Comparison of ENCODE assay signal across 1 cellular context in the genomic region with DNA sequence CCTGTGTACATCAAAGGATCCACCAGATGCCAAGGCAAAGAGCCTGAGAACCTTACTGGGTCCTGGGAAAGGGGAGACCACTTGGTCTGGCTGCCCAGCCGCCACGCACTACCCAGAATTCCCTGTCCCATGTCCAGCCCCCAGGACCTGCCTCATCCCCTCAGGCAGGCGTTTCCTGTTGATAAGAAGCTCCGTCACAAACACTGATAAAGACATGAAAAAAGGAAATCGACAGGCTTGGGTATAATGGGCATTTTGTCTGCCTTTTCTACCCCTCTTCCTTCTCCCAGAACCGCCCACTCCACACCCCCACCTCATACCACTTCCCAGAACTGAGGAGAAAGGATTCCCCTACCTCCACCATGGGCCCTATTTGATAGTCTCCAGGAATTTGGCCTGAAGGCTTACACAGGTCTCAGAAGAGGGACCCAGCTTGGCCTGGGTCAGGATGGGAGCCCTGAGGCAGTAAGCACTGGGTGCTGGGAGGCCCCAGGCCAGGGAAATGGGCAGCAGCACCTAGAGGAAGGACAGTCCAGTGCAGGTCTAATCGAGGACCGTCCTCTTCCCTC.
TF ChIP-seq lines count a peak whose summit lies in the region.

No MANE protein-coding gene starts in this region.

TF ChIP-seq in K562, 482 proteins besides CTCF, POLR2A, EP300 and RAD21 (continued from another document):
- TF ChIP-seq, protein P1, sequence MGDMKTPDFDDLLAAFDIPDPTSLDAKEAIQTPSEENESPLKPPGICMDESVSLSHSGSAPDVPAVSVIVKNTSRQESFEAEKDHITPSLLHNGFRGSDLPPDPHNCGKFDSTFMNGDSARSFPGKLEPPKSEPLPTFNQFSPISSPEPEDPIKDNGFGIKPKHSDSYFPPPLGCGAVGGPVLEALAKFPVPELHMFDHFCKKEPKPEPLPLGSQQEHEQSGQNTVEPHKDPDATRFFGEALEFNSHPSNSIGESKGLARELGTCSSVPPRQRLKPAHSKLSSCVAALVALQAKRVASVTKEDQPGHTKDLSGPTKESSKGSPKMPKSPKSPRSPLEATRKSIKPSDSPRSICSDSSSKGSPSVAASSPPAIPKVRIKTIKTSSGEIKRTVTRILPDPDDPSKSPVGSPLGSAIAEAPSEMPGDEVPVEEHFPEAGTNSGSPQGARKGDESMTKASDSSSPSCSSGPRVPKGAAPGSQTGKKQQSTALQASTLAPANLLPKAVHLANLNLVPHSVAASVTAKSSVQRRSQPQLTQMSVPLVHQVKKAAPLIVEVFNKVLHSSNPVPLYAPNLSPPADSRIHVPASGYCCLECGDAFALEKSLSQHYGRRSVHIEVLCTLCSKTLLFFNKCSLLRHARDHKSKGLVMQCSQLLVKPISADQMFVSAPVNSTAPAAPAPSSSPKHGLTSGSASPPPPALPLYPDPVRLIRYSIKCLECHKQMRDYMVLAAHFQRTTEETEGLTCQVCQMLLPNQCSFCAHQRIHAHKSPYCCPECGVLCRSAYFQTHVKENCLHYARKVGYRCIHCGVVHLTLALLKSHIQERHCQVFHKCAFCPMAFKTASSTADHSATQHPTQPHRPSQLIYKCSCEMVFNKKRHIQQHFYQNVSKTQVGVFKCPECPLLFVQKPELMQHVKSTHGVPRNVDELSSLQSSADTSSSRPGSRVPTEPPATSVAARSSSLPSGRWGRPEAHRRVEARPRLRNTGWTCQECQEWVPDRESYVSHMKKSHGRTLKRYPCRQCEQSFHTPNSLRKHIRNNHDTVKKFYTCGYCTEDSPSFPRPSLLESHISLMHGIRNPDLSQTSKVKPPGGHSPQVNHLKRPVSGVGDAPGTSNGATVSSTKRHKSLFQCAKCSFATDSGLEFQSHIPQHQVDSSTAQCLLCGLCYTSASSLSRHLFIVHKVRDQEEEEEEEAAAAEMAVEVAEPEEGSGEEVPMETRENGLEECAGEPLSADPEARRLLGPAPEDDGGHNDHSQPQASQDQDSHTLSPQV (IDR thresholded peaks at IDR 0.05) = peak; percentile 92
- TF ChIP-seq BACH1 (tag; IDR thresholded peaks at IDR 0.05) = peak; percentile 64; the same call in 1 of the 2 replicates
- peak; percentile 83 for TF ChIP-seq ETV5 (CRISPR knock-in tag; IDR thresholded peaks at IDR 0.05; ENCODE audit: low read depth)
- TF ChIP-seq, protein P2, sequence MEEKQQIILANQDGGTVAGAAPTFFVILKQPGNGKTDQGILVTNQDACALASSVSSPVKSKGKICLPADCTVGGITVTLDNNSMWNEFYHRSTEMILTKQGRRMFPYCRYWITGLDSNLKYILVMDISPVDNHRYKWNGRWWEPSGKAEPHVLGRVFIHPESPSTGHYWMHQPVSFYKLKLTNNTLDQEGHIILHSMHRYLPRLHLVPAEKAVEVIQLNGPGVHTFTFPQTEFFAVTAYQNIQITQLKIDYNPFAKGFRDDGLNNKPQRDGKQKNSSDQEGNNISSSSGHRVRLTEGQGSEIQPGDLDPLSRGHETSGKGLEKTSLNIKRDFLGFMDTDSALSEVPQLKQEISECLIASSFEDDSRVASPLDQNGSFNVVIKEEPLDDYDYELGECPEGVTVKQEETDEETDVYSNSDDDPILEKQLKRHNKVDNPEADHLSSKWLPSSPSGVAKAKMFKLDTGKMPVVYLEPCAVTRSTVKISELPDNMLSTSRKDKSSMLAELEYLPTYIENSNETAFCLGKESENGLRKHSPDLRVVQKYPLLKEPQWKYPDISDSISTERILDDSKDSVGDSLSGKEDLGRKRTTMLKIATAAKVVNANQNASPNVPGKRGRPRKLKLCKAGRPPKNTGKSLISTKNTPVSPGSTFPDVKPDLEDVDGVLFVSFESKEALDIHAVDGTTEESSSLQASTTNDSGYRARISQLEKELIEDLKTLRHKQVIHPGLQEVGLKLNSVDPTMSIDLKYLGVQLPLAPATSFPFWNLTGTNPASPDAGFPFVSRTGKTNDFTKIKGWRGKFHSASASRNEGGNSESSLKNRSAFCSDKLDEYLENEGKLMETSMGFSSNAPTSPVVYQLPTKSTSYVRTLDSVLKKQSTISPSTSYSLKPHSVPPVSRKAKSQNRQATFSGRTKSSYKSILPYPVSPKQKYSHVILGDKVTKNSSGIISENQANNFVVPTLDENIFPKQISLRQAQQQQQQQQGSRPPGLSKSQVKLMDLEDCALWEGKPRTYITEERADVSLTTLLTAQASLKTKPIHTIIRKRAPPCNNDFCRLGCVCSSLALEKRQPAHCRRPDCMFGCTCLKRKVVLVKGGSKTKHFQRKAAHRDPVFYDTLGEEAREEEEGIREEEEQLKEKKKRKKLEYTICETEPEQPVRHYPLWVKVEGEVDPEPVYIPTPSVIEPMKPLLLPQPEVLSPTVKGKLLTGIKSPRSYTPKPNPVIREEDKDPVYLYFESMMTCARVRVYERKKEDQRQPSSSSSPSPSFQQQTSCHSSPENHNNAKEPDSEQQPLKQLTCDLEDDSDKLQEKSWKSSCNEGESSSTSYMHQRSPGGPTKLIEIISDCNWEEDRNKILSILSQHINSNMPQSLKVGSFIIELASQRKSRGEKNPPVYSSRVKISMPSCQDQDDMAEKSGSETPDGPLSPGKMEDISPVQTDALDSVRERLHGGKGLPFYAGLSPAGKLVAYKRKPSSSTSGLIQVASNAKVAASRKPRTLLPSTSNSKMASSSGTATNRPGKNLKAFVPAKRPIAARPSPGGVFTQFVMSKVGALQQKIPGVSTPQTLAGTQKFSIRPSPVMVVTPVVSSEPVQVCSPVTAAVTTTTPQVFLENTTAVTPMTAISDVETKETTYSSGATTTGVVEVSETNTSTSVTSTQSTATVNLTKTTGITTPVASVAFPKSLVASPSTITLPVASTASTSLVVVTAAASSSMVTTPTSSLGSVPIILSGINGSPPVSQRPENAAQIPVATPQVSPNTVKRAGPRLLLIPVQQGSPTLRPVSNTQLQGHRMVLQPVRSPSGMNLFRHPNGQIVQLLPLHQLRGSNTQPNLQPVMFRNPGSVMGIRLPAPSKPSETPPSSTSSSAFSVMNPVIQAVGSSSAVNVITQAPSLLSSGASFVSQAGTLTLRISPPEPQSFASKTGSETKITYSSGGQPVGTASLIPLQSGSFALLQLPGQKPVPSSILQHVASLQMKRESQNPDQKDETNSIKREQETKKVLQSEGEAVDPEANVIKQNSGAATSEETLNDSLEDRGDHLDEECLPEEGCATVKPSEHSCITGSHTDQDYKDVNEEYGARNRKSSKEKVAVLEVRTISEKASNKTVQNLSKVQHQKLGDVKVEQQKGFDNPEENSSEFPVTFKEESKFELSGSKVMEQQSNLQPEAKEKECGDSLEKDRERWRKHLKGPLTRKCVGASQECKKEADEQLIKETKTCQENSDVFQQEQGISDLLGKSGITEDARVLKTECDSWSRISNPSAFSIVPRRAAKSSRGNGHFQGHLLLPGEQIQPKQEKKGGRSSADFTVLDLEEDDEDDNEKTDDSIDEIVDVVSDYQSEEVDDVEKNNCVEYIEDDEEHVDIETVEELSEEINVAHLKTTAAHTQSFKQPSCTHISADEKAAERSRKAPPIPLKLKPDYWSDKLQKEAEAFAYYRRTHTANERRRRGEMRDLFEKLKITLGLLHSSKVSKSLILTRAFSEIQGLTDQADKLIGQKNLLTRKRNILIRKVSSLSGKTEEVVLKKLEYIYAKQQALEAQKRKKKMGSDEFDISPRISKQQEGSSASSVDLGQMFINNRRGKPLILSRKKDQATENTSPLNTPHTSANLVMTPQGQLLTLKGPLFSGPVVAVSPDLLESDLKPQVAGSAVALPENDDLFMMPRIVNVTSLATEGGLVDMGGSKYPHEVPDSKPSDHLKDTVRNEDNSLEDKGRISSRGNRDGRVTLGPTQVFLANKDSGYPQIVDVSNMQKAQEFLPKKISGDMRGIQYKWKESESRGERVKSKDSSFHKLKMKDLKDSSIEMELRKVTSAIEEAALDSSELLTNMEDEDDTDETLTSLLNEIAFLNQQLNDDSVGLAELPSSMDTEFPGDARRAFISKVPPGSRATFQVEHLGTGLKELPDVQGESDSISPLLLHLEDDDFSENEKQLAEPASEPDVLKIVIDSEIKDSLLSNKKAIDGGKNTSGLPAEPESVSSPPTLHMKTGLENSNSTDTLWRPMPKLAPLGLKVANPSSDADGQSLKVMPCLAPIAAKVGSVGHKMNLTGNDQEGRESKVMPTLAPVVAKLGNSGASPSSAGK (IDR thresholded peaks at IDR 0.05) = peak; percentile 59
- TF ChIP-seq SMARCC2 (IDR thresholded peaks at IDR 0.05; ENCODE audit: low read depth) = 0 out of 2 replicates have a peak, but pooled peaks have one; percentile 54
- peak; percentile 42; the same call in 1 of the 2 replicates for TF ChIP-seq CBFA2T2 (conservative IDR thresholded peaks at IDR 0.05)
- TF ChIP-seq TAL1 (IDR thresholded peaks at IDR 0.05) = peak; percentile 58; the same call in 1 of the 2 replicates
- peak; percentile 71 for TF ChIP-seq ZNF263 (CRISPR knock-in tag; IDR thresholded peaks at IDR 0.05; ENCODE audit: borderline replicate concordance)
- 0 out of 4 replicates have a peak, but pooled peaks of 1 of the 2 experiments have one; percentile 8 for TF ChIP-seq KDM1A (IDR thresholded peaks at IDR 0.05)
- TF ChIP-seq, protein P3, sequence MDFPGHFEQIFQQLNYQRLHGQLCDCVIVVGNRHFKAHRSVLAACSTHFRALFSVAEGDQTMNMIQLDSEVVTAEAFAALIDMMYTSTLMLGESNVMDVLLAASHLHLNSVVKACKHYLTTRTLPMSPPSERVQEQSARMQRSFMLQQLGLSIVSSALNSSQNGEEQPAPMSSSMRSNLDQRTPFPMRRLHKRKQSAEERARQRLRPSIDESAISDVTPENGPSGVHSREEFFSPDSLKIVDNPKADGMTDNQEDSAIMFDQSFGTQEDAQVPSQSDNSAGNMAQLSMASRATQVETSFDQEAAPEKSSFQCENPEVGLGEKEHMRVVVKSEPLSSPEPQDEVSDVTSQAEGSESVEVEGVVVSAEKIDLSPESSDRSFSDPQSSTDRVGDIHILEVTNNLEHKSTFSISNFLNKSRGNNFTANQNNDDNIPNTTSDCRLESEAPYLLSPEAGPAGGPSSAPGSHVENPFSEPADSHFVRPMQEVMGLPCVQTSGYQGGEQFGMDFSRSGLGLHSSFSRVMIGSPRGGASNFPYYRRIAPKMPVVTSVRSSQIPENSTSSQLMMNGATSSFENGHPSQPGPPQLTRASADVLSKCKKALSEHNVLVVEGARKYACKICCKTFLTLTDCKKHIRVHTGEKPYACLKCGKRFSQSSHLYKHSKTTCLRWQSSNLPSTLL (IDR thresholded peaks at IDR 0.05) = no peak
- peak in 1 of 2 experiments; percentile 33 for TF ChIP-seq E2F6 (IDR thresholded peaks at IDR 0.05; ENCODE audit: borderline replicate concordance in 1 of 2, extremely low read depth in 1 of 2, insufficient read depth in 1 of 2, insufficient read length in 1 of 2, low read depth in 1 of 2, low read length in 1 of 2, poor library complexity in 1 of 2, severe bottlenecking in 1 of 2)
